ENCODE assay signal across 1 cellular context in genomic region chr3:194135806-194136518, GRCh38.
TF ChIP-seq lines count a peak whose summit lies in the region.

HES1 (plus strand) TSS chr3:194136148; CDS start chr3:194136381, 233 bp downstream.

TF ChIP-seq in HEK293, 187 proteins besides CTCF, POLR2A, EP300 and RAD21 (continued from another document and continues in another):
- TF ChIP-seq ZNF488 (tag by site-specific recombination; IDR thresholded peaks at IDR 0.05) (no peak), ZNF580 (tag by site-specific recombination; IDR thresholded peaks at IDR 0.05) (0 out of 2 replicates have a peak, but pooled peaks have one; percentile 15), ZBTB8A (tag by site-specific recombination; IDR thresholded peaks at IDR 0.05) (no peak), YY2 (tag by site-specific recombination; IDR thresholded peaks at IDR 0.05) (no peak), ZSCAN30 (tag by site-specific recombination; IDR thresholded peaks at IDR 0.05) (peak; percentile 85), ZBTB44 (tag by site-specific recombination; IDR thresholded peaks at IDR 0.05) (no peak), ZBTB10 (tag by site-specific recombination; IDR thresholded peaks at IDR 0.05) (no peak), ZNF529 (tag by site-specific recombination; IDR thresholded peaks at IDR 0.05; ENCODE audit: insufficient replicate concordance) (no peak), KLF17 (tag by site-specific recombination; IDR thresholded peaks at IDR 0.05) (peak; percentile 39; the same call in 1 of the 2 replicates), ZNF140 (tag by site-specific recombination; IDR thresholded peaks at IDR 0.05) (no peak), ZNF266 (tag by site-specific recombination; IDR thresholded peaks at IDR 0.05; ENCODE audit: low read depth) (no peak), ZNF670 (tag by site-specific recombination; IDR thresholded peaks at IDR 0.05; ENCODE audit: low read depth) (no peak), ZNF704 (tag by site-specific recombination; IDR thresholded peaks at IDR 0.05) (no peak), ZNF366 (tag by site-specific recombination; conservative IDR thresholded peaks at IDR 0.05) (peak; percentile 33), ZBTB48 (tag by site-specific recombination; IDR thresholded peaks at IDR 0.05) (peak; percentile 94), ZBTB1 (tag by site-specific recombination; IDR thresholded peaks at IDR 0.05) (no peak), ZNF585B (tag by site-specific recombination; IDR thresholded peaks at IDR 0.05) (peak; percentile 78), PRDM1 (tag by site-specific recombination; IDR thresholded peaks at IDR 0.05) (peak; percentile 88), SALL2 (tag by site-specific recombination; IDR thresholded peaks at IDR 0.05; ENCODE audit: borderline replicate concordance) (no peak), SP3 (tag by site-specific recombination; IDR thresholded peaks at IDR 0.05) (peak; percentile 57), ZBTB49 (tag by site-specific recombination; IDR thresholded peaks at IDR 0.05; ENCODE audit: low read depth) (no peak), MZF1 (tag by site-specific recombination; IDR thresholded peaks at IDR 0.05; ENCODE audit: borderline replicate concordance) (peak; percentile 53; the same call in 1 of the 2 replicates), ZBTB6 (tag by site-specific recombination; IDR thresholded peaks at IDR 0.05) (no peak), ZNF596 (tag by site-specific recombination; IDR thresholded peaks at IDR 0.05) (0 out of 2 replicates have a peak, but pooled peaks have one; percentile 18), PRDM10 (tag by site-specific recombination; IDR thresholded peaks at IDR 0.05) (no peak), ZNF521 (tag by site-specific recombination; IDR thresholded peaks at IDR 0.05) (no peak), ZNF24 (tag by site-specific recombination; IDR thresholded peaks at IDR 0.05) (no peak), MYNN (tag by site-specific recombination; IDR thresholded peaks at IDR 0.05; ENCODE audit: borderline replicate concordance) (no peak), ZNF837 (tag by site-specific recombination; IDR thresholded peaks at IDR 0.05) (no peak), ZNF692 (tag by site-specific recombination; IDR thresholded peaks at IDR 0.05) (no peak), ZNF311 (tag by site-specific recombination; IDR thresholded peaks at IDR 0.05; ENCODE audit: borderline replicate concordance) (no peak), ZNF629 (tag by site-specific recombination; IDR thresholded peaks at IDR 0.05) (peak; percentile 38; the same call in 1 of the 2 replicates), TCF7L2 (IDR thresholded peaks at IDR 0.05; ENCODE audit: borderline replicate concordance, low read depth, low read length) (peak; percentile 56), ZNF518A (tag by site-specific recombination; conservative IDR thresholded peaks at IDR 0.05; ENCODE audit: low read depth) (no peak), ZNF121 (tag by site-specific recombination; IDR thresholded peaks at IDR 0.05) (no peak)
